ENCODE assay signal across 20 cellular contexts in genomic region chr4:77181737-77182136, GRCh38. TPM values are rescaled to one million over a fixed set of nuclear protein-coding genes. Genes with fewer than 3 reads are reported as not detected.
DNase-seq lines count a peak whose midpoint lies in the region; ATAC-seq and TF ChIP-seq lines count a peak whose summit lies in the region.
"Had no signal": no experiment of that assay in that cellular context is flagged by ENCODE, and none has a peak within 500 bp of the region (broad histone marks: within the 10 kb centered on the region; RNA-seq: fewer than 3 reads in every experiment).

No MANE protein-coding gene starts in this region.

- no peak overlapping the region for H2AK5ac ChIP-seq in H9 (ENCODE audit: insufficient read length, low read length)

- H2BK5ac ChIP-seq in H9 (ENCODE audit: insufficient read length, low read length) = no peak overlapping the region

- H2BK20ac ChIP-seq in H9 (ENCODE audit: low read depth, low read length, poor library complexity, severe bottlenecking) = no peak overlapping the region

- H3K23ac ChIP-seq in H9 (ENCODE audit: insufficient read length, low read depth, low read length) = no peak overlapping the region

- H3K4me3 ChIP-seq in neural progenitor cell = no peak overlapping the region
- H3K4me3 ChIP-seq: BLaER1, GM12878 had no signal

- H3K27me3 Mint-ChIP-seq in H9 (ENCODE audit: low read depth) (peaks cover 58% of the 10 kb centered on the region), WTC11 (ENCODE audit: low read depth) (peaks cover 73% of the 10 kb centered on the region), glutamatergic neuron (ENCODE audit: unreplicated experiment) (peaks cover 3% of the 10 kb centered on the region), neural progenitor cell (ENCODE audit: insufficient read depth, low read depth) (peaks cover 11% of the 10 kb centered on the region)
- H3K27me3 Mint-ChIP-seq: B cell had no signal

- H2BK15ac ChIP-seq in H9 (ENCODE audit: low read depth, low read length) = no peak overlapping the region

- H3K23me2 ChIP-seq in H9 (ENCODE audit: insufficient read length, low read depth, low read length, poor library complexity, severe bottlenecking) = no peaks in the 10 kb centered on the region

- no peak overlapping the region for H2BK12ac ChIP-seq in H9 (ENCODE audit: insufficient read length, low read depth, low read length)

- no peak overlapping the region for H3K14ac ChIP-seq in H9 (ENCODE audit: insufficient read depth, low read length)

- WGBS in H9 (ENCODE audit: extremely low coverage, insufficient read length, low lambda C conversion rate) = no CpG with 5 or more reads among the region's 4 CpGs

- H4K5ac ChIP-seq in H9 (ENCODE audit: insufficient read length, low read depth, low read length) = no peak overlapping the region

- peak; percentile 83 for ATAC-seq in WTC11
- ATAC-seq: CD8-positive, alpha-beta T cell; GM12878; HCT116 had no signal

- H3K4me1 ChIP-seq in H9 (ENCODE audit: insufficient read depth, low read length) = no peaks in the 10 kb centered on the region
- peaks cover 46% of the 10 kb centered on the region for H3K4me1 ChIP-seq in neural progenitor cell
- H3K4me1 ChIP-seq: BLaER1 had no signal

- no peak overlapping the region for H3K18ac ChIP-seq in H9 (ENCODE audit: insufficient read length, low read depth, low read length)

- no peak overlapping the region for H3T11ph ChIP-seq in H9 (ENCODE audit: low read length)

- H3K9me3 ChIP-seq in H9 (ENCODE audit: control insufficient read depth, low read depth, low read length) (no peaks in the 10 kb centered on the region), neural progenitor cell (ENCODE audit: low read depth) (no peaks in the 10 kb centered on the region)
- H3K9me3 ChIP-seq: BLaER1 had no signal

- H3K79me2 ChIP-seq in H9 (ENCODE audit: insufficient read depth, low read length) = no peaks in the 10 kb centered on the region
- no peaks in the 10 kb centered on the region for H3K79me2 ChIP-seq in neural progenitor cell (ENCODE audit: low read depth)

- peaks cover 23 to 32% of the 10 kb centered on the region in 2 experiments for H3K4me1 Mint-ChIP-seq in H9
- peaks cover 15% of the 10 kb centered on the region for H3K4me1 Mint-ChIP-seq in WTC11
- H3K4me1 Mint-ChIP-seq in glutamatergic neuron (ENCODE audit: low read depth, unreplicated experiment) = peaks cover 12% of the 10 kb centered on the region
- H3K4me1 Mint-ChIP-seq in neural progenitor cell = peaks cover 50% of the 10 kb centered on the region
- H3K4me1 Mint-ChIP-seq: B cell; CD4-positive, CD25-positive, alpha-beta regulatory T cell had no signal

- H3K36me3 Mint-ChIP-seq in H9 (ENCODE audit: insufficient read depth in 1 of 3, low read depth in 3 of 3) = no peaks in the 10 kb centered on the region
- H3K36me3 Mint-ChIP-seq in WTC11 = no peaks in the 10 kb centered on the region
- H3K36me3 Mint-ChIP-seq in glutamatergic neuron (ENCODE audit: unreplicated experiment) = no peaks in the 10 kb centered on the region
- no peaks in the 10 kb centered on the region for H3K36me3 Mint-ChIP-seq in neural progenitor cell
- H3K36me3 Mint-ChIP-seq: CD8-positive, alpha-beta T cell had no signal

- H3K4me3 Mint-ChIP-seq in H9 (no peak overlapping the region), WTC11 (no peak overlapping the region), glutamatergic neuron (ENCODE audit: unreplicated experiment) (no peak overlapping the region), neural progenitor cell (no peak overlapping the region)
- H3K4me3 Mint-ChIP-seq: B cell; CD4-positive, CD25-positive, alpha-beta regulatory T cell; CD8-positive, alpha-beta T cell had no signal

- no peak overlapping the region for H4K91ac ChIP-seq in H9 (ENCODE audit: insufficient read length, low read depth, low read length)

- H3K79me1 ChIP-seq in H9 (ENCODE audit: insufficient read depth, low read depth, low read length, poor library complexity, severe bottlenecking) = no peaks in the 10 kb centered on the region

- no peaks in the 10 kb centered on the region for H3K36me3 ChIP-seq in neural progenitor cell
- H3K36me3 ChIP-seq: BLaER1 had no signal

- no peak overlapping the region for H2BK120ac ChIP-seq in H9 (ENCODE audit: low read depth, low read length, poor library complexity, severe bottlenecking)

- H4K20me1 ChIP-seq in H9 (ENCODE audit: control insufficient read depth, insufficient read depth, insufficient read length) (no peaks in the 10 kb centered on the region), neural progenitor cell (ENCODE audit: low read depth) (no peaks in the 10 kb centered on the region)
- H4K20me1 ChIP-seq: BLaER1 had no signal

- H4K8ac ChIP-seq in H9 (replicated peaks; ENCODE audit: insufficient read length, low read depth, low read length) = no peak overlapping the region

- H3K9me3 Mint-ChIP-seq in H9 (no peaks in the 10 kb centered on the region), WTC11 (no peaks in the 10 kb centered on the region), glutamatergic neuron (ENCODE audit: unreplicated experiment) (no peaks in the 10 kb centered on the region), neural progenitor cell (no peaks in the 10 kb centered on the region)
- H3K9me3 Mint-ChIP-seq: CD8-positive, alpha-beta T cell had no signal

- H3K27ac ChIP-seq in H9 (ENCODE audit: insufficient read length, low read depth, low read length) = no peak overlapping the region
- no peak overlapping the region for H3K27ac ChIP-seq in neural progenitor cell
- H3K27ac ChIP-seq: BLaER1, C4-2B had no signal

- H3K9ac ChIP-seq in H9 (ENCODE audit: extremely low read depth, insufficient read length, low read length) = no peak overlapping the region
- no peak overlapping the region for H3K9ac ChIP-seq in neural progenitor cell
- H3K9ac ChIP-seq: BLaER1 had no signal

- no peak overlapping the region for H3K56ac ChIP-seq in H9 (ENCODE audit: insufficient read length, low read depth, low read length)

- DNase-seq in H9 (peak; percentile 29), WTC11 (ENCODE audit: low spot score) (no peak), glutamatergic neuron (no peak), neural progenitor cell (ENCODE audit: low spot score) (no peak), NCI-H1436 (lab: John Stamatoyannopoulos, UW) (no peak), cerebellum (ENCODE audit: low spot score) (no peak), COR-L47 (lab: John Stamatoyannopoulos, UW) (no peak)
- DNase-seq: CD4-positive, CD25-positive, alpha-beta regulatory T cell; CD8-positive, alpha-beta T cell; DMS 273 treated with DMSO at 0.1 percent for 48 hours; DMS79; EL; GDM1; GOT3; H7 had no signal

- H3K27me3 ChIP-seq in H9 (ENCODE audit: insufficient read depth, low read length) (peaks cover 2% of the 10 kb centered on the region; the same call in 1 of the 2 replicates), neural progenitor cell (no peaks in the 10 kb centered on the region)
- H3K27me3 ChIP-seq: BLaER1 had no signal

- H3K4me2 ChIP-seq in H9 (ENCODE audit: insufficient read depth, insufficient read length, low read length) = no peak overlapping the region
- H3K4me2 ChIP-seq in neural progenitor cell = no peak overlapping the region
- H3K4me2 ChIP-seq: BLaER1 had no signal

- H3K27ac Mint-ChIP-seq in H9 = no peak overlapping the region
- H3K27ac Mint-ChIP-seq in WTC11 = no peak overlapping the region
- H3K27ac Mint-ChIP-seq in glutamatergic neuron (ENCODE audit: unreplicated experiment) = peak overlapping the region; percentile 8
- H3K27ac Mint-ChIP-seq in neural progenitor cell = peak overlapping the region; percentile 11
- H3K27ac Mint-ChIP-seq: B cell; CD4-positive, CD25-positive, alpha-beta regulatory T cell; CD8-positive, alpha-beta T cell had no signal

- H3K4ac ChIP-seq in H9 (ENCODE audit: low read depth, low read length) = no peak overlapping the region

- TF ChIP-seq CTCF in H9 (conservative IDR thresholded peaks at IDR 0.05) (no peak), WTC11 (IDR thresholded peaks at IDR 0.05) (no peak), glutamatergic neuron (IDR thresholded peaks at IDR 0.05; ENCODE audit: partially characterized antibody, unreplicated experiment) (no peak), neural progenitor cell (IDR thresholded peaks at IDR 0.05) (no peak)

- peaks cover 33% of the 10 kb centered on the region for H3F3A ChIP-seq in neural progenitor cell (ENCODE audit: low read depth)

- POLR2A ChIA-PET in WTC11 (lab: Charles Lee) = no interaction called here

- H2AFZ ChIP-seq in H9 (ENCODE audit: low read length) (no peak overlapping the region), neural progenitor cell (replicated peaks) (no peak overlapping the region)

- CTCF ChIA-PET in WTC11 (lab: Charles Lee) = interaction anchor here (0.6 to 1.7 kb wide), 4 partner anchors 12 to 129 kb away, joined by 3 to 6 read pairs (median 4); no protein-coding TSS in a partner anchor

TF ChIP-seq in WTC11, 78 proteins besides CTCF, POLR2A, EP300 and RAD21 (continues in another document):
- TF ChIP-seq HMGXB4 (CRISPR knock-in tag; IDR thresholded peaks at IDR 0.05) (no peak), KAT7 (CRISPR knock-in tag; IDR thresholded peaks at IDR 0.05; ENCODE audit: borderline replicate concordance) (no peak), ZNF416 (CRISPR knock-in tag; IDR thresholded peaks at IDR 0.05) (no peak)

RNA-seq across cellular contexts. Expression of gene CCNG2, which starts 24.7 kb away (rescaled TPM):
- total RNA-seq in H9 (2021) (9.9 and 10.6 TPM in 2 replicates), WTC11 (2021) (18.9 to 20.8 TPM (median 20.4 TPM) in 3 replicates), glutamatergic neuron (ENCODE audit: unreplicated experiment) (115 TPM), neural progenitor cell (ENCODE audit: low replicate concordance) (214 and 366 TPM in 2 replicates), cerebellum (75.6 TPM)

Comparison
In these comparisons a context has a peak if more than half of its experiments do, and no peak if none do; other contexts are left out.
1. H3K27ac Mint-ChIP-seq: peak in glutamatergic neuron (single experiment) and neural progenitor cell (single experiment); none in H9 (0 of 3) and WTC11 (single experiment).